9 cellular contexts compared by ENCODE assay signal in genomic region chr4:15756361-15756861, GRCh38.
A peak's percentile ranks its signal among the peaks of the same experiment; 100 is the strongest.
DNase-seq lines count a peak whose midpoint lies in the region; ATAC-seq and TF ChIP-seq lines count a peak whose summit lies in the region.
"Had no signal": no experiment of that assay in that cellular context is flagged by ENCODE, and none has a peak within 500 bp of the region (broad histone marks: within the 10 kb centered on the region; RNA-seq: fewer than 3 reads in every experiment).

No MANE protein-coding gene starts in this region.

- DNase-seq in GM06990 (ENCODE audit: extremely low read depth, insufficient read length), result peak; percentile 34
- peak; percentile 85 for DNase-seq in activated CD4-positive, alpha-beta T cell treated with anti-CD3 and anti-CD28 coated beads for 48 hours
- peak; percentile 57 for DNase-seq in epithelial cell of prostate (ENCODE audit: low read depth, low spot score)
- peak; percentile 53 to 72 for DNase-seq in stimulated activated CD8-positive, alpha-beta memory T cell treated with anti-CD3 and anti-CD28 coated beads, Interleukin-7, amount 100 ng/mL, for 48 hours (ENCODE audit: extremely low read depth in 1 of 2, low read depth in 1 of 2)
- no peak for DNase-seq in GM19238 (ENCODE audit: insufficient read length, low spot score)
- no peak for DNase-seq in NCI-H2171 (lab: John Stamatoyannopoulos, UW)

- H3K4me3 ChIP-seq in GM06990 (replicated peaks; ENCODE audit: low read depth, low read length), result no peak overlapping the region; the same call in 1 of the 2 replicates
- no peak overlapping the region for H3K4me3 ChIP-seq in KMS-11 (IDR thresholded peaks at IDR 0.05; ENCODE audit: insufficient read depth, low read depth, low read length)
- H3K4me3 ChIP-seq: skin epidermis had no signal

- ATAC-seq in GM21786 (IDR thresholded peaks at IDR 0.05; ENCODE audit: unreplicated experiment), result peak; percentile 87

- H3K4me1 ChIP-seq in KMS-11 (ENCODE audit: low read depth, poor library complexity, severe bottlenecking), result peaks cover 58% of the 10 kb centered on the region

- H3K27ac ChIP-seq in KMS-11 (peak overlapping the region; percentile 33), epithelial cell of prostate (no peak overlapping the region)

- peak overlapping the region; percentile 27; the same call in 1 of the 2 replicates for H2AFZ ChIP-seq in KMS-11 (ENCODE audit: low read depth)

- H3K4me2 ChIP-seq in KMS-11, result peak overlapping the region; percentile 57

- H3K27me3 ChIP-seq in GM06990 (replicated peaks; ENCODE audit: control insufficient read depth, insufficient read depth, low read length) (no peaks in the 10 kb centered on the region), KMS-11 (ENCODE audit: insufficient read depth, low read depth) (no peaks in the 10 kb centered on the region)

- no peak overlapping the region; the same call in 1 of the 2 replicates for H3K9ac ChIP-seq in KMS-11

- H4K20me1 ChIP-seq in KMS-11 (ENCODE audit: insufficient read depth), result no peaks in the 10 kb centered on the region

- H3K36me3 ChIP-seq in GM06990 (ENCODE audit: control insufficient read depth, insufficient read depth, low read length) (no peaks in the 10 kb centered on the region), KMS-11 (ENCODE audit: insufficient read depth) (no peaks in the 10 kb centered on the region)

- TF ChIP-seq CTCF in GM06990 (IDR thresholded peaks at IDR 0.05; ENCODE audit: insufficient read depth, low read length, poor library complexity, severe bottlenecking), result peak; percentile 47
- peak; percentile 66 for TF ChIP-seq CTCF in KMS-11 (conservative IDR thresholded peaks at IDR 0.05; ENCODE audit: low read depth, low read length)

- no peaks in the 10 kb centered on the region for H3K79me2 ChIP-seq in KMS-11 (ENCODE audit: insufficient read depth, low read depth)

Comparison
In these comparisons a context has a peak if more than half of its experiments do, and no peak if none do; other contexts are left out.
1. DNase-seq: peak in GM06990 (single experiment), activated CD4-positive, alpha-beta T cell treated with anti-CD3 and anti-CD28 coated beads for 48 hours (single experiment), epithelial cell of prostate (single experiment) and stimulated activated CD8-positive, alpha-beta memory T cell treated with anti-CD3 and anti-CD28 coated beads, Interleukin-7, amount 100 ng/mL, for 48 hours (2 of 2); none in GM19238 (single experiment) and NCI-H2171 (single experiment).